8 cellular contexts compared by ENCODE assay signal in genomic region chr15:93028111-93028631, GRCh38.
A peak's percentile ranks its signal among the peaks of the same experiment; 100 is the strongest.
DNase-seq lines count a peak whose midpoint lies in the region; ATAC-seq, FAIRE-seq and TF ChIP-seq lines count a peak whose summit lies in the region.

No MANE protein-coding gene starts in this region.

- H3K36me3 Mint-ChIP-seq in astrocyte (ENCODE audit: low read depth, unreplicated experiment), result peaks cover 36% of the 10 kb centered on the region

- peaks cover 26% of the 10 kb centered on the region for H3K4me1 Mint-ChIP-seq in astrocyte (ENCODE audit: low read depth, unreplicated experiment)

- peaks cover 72% of the 10 kb centered on the region for H4K20me1 ChIP-seq in astrocyte (ENCODE audit: insufficient read depth, low read length)
- H4K20me1 ChIP-seq in keratinocyte (ENCODE audit: control insufficient read depth, extremely low read depth, insufficient read depth, low read length), result peaks cover 14% of the 10 kb centered on the region

- H3K36me3 ChIP-seq in astrocyte (ENCODE audit: insufficient read depth, low read length), result peaks cover 47% of the 10 kb centered on the region
- peaks cover 24 to 38% of the 10 kb centered on the region in 2 experiments for H3K36me3 ChIP-seq in keratinocyte (ENCODE audit: control insufficient read depth in 2 of 2, extremely low read depth in 1 of 2, insufficient read depth in 2 of 2, low read length in 2 of 2)

- H3K4me2 ChIP-seq in astrocyte (ENCODE audit: low read length), result peak overlapping the region; percentile 35
- peak overlapping the region; percentile 43 for H3K4me2 ChIP-seq in keratinocyte (ENCODE audit: control insufficient read depth, extremely low read depth, insufficient read depth, low read depth, low read length)

- H3K9me1 ChIP-seq in keratinocyte (ENCODE audit: control insufficient read depth, extremely low read depth, insufficient read depth, low read length), result peaks cover 13% of the 10 kb centered on the region

- H3K9ac ChIP-seq in astrocyte (ENCODE audit: low read length) (peak overlapping the region; percentile 27), keratinocyte (ENCODE audit: control insufficient read depth, extremely low read depth, insufficient read depth, low read length) (peak overlapping the region; percentile 58)

- no peak overlapping the region for H3K4me3 Mint-ChIP-seq in astrocyte (ENCODE audit: unreplicated experiment)

- H2AFZ ChIP-seq in astrocyte (ENCODE audit: low read depth, low read length) (no peak overlapping the region), keratinocyte (ENCODE audit: control insufficient read depth, low read length) (no peak overlapping the region)

- H3K27ac ChIP-seq in astrocyte (ENCODE audit: low read depth, low read length) (peak overlapping the region; percentile 34), keratinocyte (ENCODE audit: control insufficient read depth, insufficient read depth, low read length) (peak overlapping the region; percentile 69)

- H3K27me3 ChIP-seq in astrocyte (ENCODE audit: insufficient read depth, low read length), result no peaks in the 10 kb centered on the region
- H3K27me3 ChIP-seq in keratinocyte (ENCODE audit: control insufficient read depth, extremely low read depth, insufficient read depth, low read length), result no peaks in the 10 kb centered on the region

- H3K9me3 ChIP-seq in astrocyte (ENCODE audit: insufficient read depth, low read depth, low read length) (no peaks in the 10 kb centered on the region), keratinocyte (ENCODE audit: control insufficient read depth, low read depth, low read length) (no peaks in the 10 kb centered on the region)

- H3K4me1 ChIP-seq in astrocyte (ENCODE audit: insufficient read depth, low read length) (peaks cover 22% of the 10 kb centered on the region), keratinocyte (ENCODE audit: control insufficient read depth, extremely low read depth, insufficient read depth, low read length) (peaks cover 34% of the 10 kb centered on the region)

- no peak for TF ChIP-seq CTCF in astrocyte (IDR thresholded peaks at IDR 0.05; ENCODE audit: insufficient read depth, low read depth, low read length)
- TF ChIP-seq CTCF in keratinocyte (optimal IDR thresholded peaks at IDR 0.05 in 1 of 3, IDR thresholded peaks at IDR 0.05 in 1 of 3, conservative IDR thresholded peaks at IDR 0.05 in 1 of 3; ENCODE audit: extremely low read depth in 1 of 3, insufficient read depth in 2 of 3, low read length in 3 of 3), result no peak

- ATAC-seq in HG02970 (IDR thresholded peaks at IDR 0.05; ENCODE audit: low FRiP score, unreplicated experiment) (no peak), GM21447 (IDR thresholded peaks at IDR 0.05; ENCODE audit: unreplicated experiment) (no peak)

- DNase-seq in HuH-7 (ENCODE audit: low spot score) (peak; percentile 8), astrocyte (ENCODE audit: low read depth) (no peak), keratinocyte (ENCODE audit: low read depth, low spot score) (no peak), D341Med (ENCODE audit: low spot score) (no peak), NCI-H2227 (lab: John Stamatoyannopoulos, UW; ENCODE audit: unreplicated experiment) (no peak)
- DNase-seq in stimulated activated CD8-positive, alpha-beta memory T cell treated with anti-CD3 and anti-CD28 coated beads, Interleukin-4, amount 100 ng/mL, for 48 hours, result peak; percentile 24

- no peaks in the 10 kb centered on the region for H3K27me3 Mint-ChIP-seq in astrocyte (ENCODE audit: low read depth, unreplicated experiment)

- H3K9me3 Mint-ChIP-seq in astrocyte (ENCODE audit: unreplicated experiment), result no peaks in the 10 kb centered on the region

- H3K79me2 ChIP-seq in astrocyte (ENCODE audit: insufficient read depth, low read length) (peaks cover 18% of the 10 kb centered on the region), keratinocyte (ENCODE audit: control insufficient read depth, insufficient read depth, low read length) (peaks cover 9% of the 10 kb centered on the region)

- H3K4me3 ChIP-seq in astrocyte (ENCODE audit: insufficient read depth, low read depth, low read length), result no peak overlapping the region
- no peak overlapping the region for H3K4me3 ChIP-seq in keratinocyte (ENCODE audit: control insufficient read depth in 2 of 3, extremely low read depth in 1 of 3, insufficient read depth in 2 of 3, low read depth in 1 of 3, low read length in 3 of 3)

- FAIRE-seq in astrocyte (lab: Jason Lieb, UNC) (no peak), keratinocyte (lab: Jason Lieb, UNC) (no peak)

- dilution Hi-C loops in keratinocyte (cut with MboI; ENCODE audit: extremely low pct_ligation_motif_present, low sequenced_read_pairs), result no loop called here

- peak overlapping the region; percentile 53 for H3K27ac Mint-ChIP-seq in astrocyte (ENCODE audit: unreplicated experiment)

Comparison
In these comparisons a context has a peak if more than half of its experiments do, and no peak if none do; other contexts are left out.
1. DNase-seq: peak in HuH-7 (single experiment) and stimulated activated CD8-positive, alpha-beta memory T cell treated with anti-CD3 and anti-CD28 coated beads, Interleukin-4, amount 100 ng/mL, for 48 hours (single experiment); none in astrocyte (single experiment), keratinocyte (single experiment), D341Med (single experiment) and NCI-H2227 (single experiment).